In genomic region chr2:132581917-132582316, GRCh38 we compare ENCODE assay signal across 11 cellular contexts.
DNase-seq lines count a peak whose midpoint lies in the region; ATAC-seq and TF ChIP-seq lines count a peak whose summit lies in the region.
"Had no signal": no experiment of that assay in that cellular context is flagged by ENCODE, and none has a peak within 500 bp of the region (broad histone marks: within the 10 kb centered on the region; RNA-seq: fewer than 3 reads in every experiment).

No MANE protein-coding gene starts in this region.

- no peak overlapping the region for H3K27ac ChIP-seq in right atrium auricular region
- no peak overlapping the region for H3K27ac ChIP-seq in heart left ventricle
- H3K27ac ChIP-seq: hepatocyte, SJSA1 had no signal

- DNase-seq in right atrium auricular region (ENCODE audit: low spot score) (peak; percentile 52), heart left ventricle (no peak), NCI-H774 (lab: John Stamatoyannopoulos, UW) (peak; percentile 95), iPS-NIHi7 (ENCODE audit: extremely low spot score) (peak; percentile 28), SK-N-DZ (ENCODE audit: low spot score) (no peak), AG08395 (ENCODE audit: low spot score) (no peak)
- DNase-seq in activated CD4-positive, alpha-beta T cell treated with anti-CD3 and anti-CD28 coated beads for 48 hours = no peak
- DNase-seq: mesendoderm had no signal

- ATAC-seq in heart left ventricle (no peak), GM18519 (IDR thresholded peaks at IDR 0.05; ENCODE audit: low FRiP score, unreplicated experiment) (no peak)

- H3K4me3 ChIP-seq in right atrium auricular region (no peak overlapping the region), heart left ventricle (no peak overlapping the region)
- H3K4me3 ChIP-seq: hepatocyte, SJSA1 had no signal

- no peaks in the 10 kb centered on the region for H3K27me3 ChIP-seq in right atrium auricular region
- H3K27me3 ChIP-seq in heart left ventricle = no peaks in the 10 kb centered on the region
- H3K27me3 ChIP-seq: hepatocyte, SJSA1 had no signal

- 73 to 79% (median 77%) methylated on average over 8 of the region's 8 CpGs for WGBS in heart left ventricle, 4 donors

- H3K9me3 ChIP-seq in right atrium auricular region (no peaks in the 10 kb centered on the region), heart left ventricle (no peaks in the 10 kb centered on the region)
- H3K9me3 ChIP-seq: SJSA1 had no signal

- TF ChIP-seq POLR2A in heart left ventricle (IDR thresholded peaks at IDR 0.05) = no peak

- intact Hi-C loops in heart left ventricle (cut with DNase I) = no loop called here

- TF ChIP-seq CTCF in right atrium auricular region (IDR thresholded peaks at IDR 0.05) = no peak
- TF ChIP-seq CTCF in heart left ventricle (IDR thresholded peaks at IDR 0.05) = no peak

- H3K4me1 ChIP-seq in right atrium auricular region = no peaks in the 10 kb centered on the region
- peaks cover 0 to 16% (median 0%) of the 10 kb centered on the region in 12 donors for H3K4me1 ChIP-seq in heart left ventricle
- H3K4me1 ChIP-seq: SJSA1 had no signal

- H3K36me3 ChIP-seq in right atrium auricular region = no peaks in the 10 kb centered on the region
- H3K36me3 ChIP-seq in heart left ventricle = no peaks in the 10 kb centered on the region
- H3K36me3 ChIP-seq: SJSA1 had no signal

Comparison
In these comparisons a context has a peak if more than half of its experiments do, and no peak if none do; other contexts are left out.
1. DNase-seq: peak in right atrium auricular region (single experiment), NCI-H774 (single experiment) and iPS-NIHi7 (single experiment); none in heart left ventricle (0 of 5), SK-N-DZ (single experiment), AG08395 (single experiment) and activated CD4-positive, alpha-beta T cell treated with anti-CD3 and anti-CD28 coated beads for 48 hours (single experiment).